ENCODE assay signal across 8 cellular contexts in the genomic region with DNA sequence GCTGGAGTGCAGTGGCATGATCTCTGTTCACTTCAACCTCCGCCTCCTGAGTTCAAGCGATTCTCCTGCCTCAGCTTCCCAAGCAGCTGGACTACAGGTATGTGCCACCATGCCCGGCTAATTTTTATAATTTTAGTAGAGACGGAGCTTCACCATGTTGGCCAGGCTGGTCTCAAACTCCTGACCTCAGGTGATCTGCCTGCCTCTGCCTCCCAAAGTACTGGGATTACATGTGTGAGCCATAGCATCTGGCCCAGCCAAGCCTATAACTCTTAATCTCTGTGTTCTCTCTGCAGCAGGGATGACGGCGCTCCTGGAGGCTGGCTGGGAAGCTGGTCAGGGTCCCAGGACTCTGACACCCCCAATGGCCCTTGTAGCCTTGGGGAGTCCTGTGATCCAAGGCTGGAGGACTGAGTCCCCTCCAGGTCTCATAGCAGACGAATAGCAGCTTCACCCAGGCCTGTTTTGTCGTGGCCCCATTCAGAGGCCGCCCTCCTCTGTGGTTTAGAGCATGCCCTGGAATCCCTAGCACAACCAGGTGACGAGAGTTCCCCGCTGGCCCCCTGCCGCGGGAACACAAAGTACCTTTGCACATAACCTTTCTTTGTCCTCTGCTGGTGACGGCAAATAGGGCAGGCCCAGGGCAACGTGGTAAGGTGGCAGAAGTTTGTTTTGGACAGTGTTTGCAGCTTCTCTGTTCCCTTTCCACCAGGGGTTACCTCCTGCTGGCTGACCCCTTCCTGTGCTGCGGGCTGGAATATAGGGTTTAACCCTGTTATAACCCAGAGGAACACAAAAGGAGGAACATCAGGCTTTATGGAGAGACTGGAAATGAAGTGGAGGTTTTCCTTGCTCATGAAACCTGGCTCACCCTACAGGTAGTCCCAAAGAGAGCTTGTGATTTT. TPM values are rescaled to one million over a fixed set of nuclear protein-coding genes. Genes with fewer than 3 reads are reported as not detected.
DNase-seq lines count a peak whose midpoint lies in the region; ATAC-seq, FAIRE-seq and TF ChIP-seq lines count a peak whose summit lies in the region.

No MANE protein-coding gene starts in this region.

- WGBS in body of pancreas, 2 donors = 24 to 38% methylated on average over 16 of the region's 16 CpGs

- no peaks in the 10 kb centered on the region for H3K36me3 Mint-ChIP-seq in CD8-positive, alpha-beta T cell
- H3K36me3 Mint-ChIP-seq in naive thymus-derived CD4-positive, alpha-beta T cell = no peaks in the 10 kb centered on the region

- H3K27me3 ChIP-seq in CD8-positive, alpha-beta T cell (ENCODE audit: insufficient read depth, low read length) = no peaks in the 10 kb centered on the region
- no peaks in the 10 kb centered on the region for H3K27me3 ChIP-seq in body of pancreas
- H3K27me3 ChIP-seq in naive thymus-derived CD4-positive, alpha-beta T cell (ENCODE audit: control insufficient read depth in 2 of 2, insufficient read depth in 2 of 2, low read length in 2 of 2) = no peaks in the 10 kb centered on the region

- peak; percentile 25 to 82 (median 59) for DNase-seq in CD8-positive, alpha-beta T cell
- peak; percentile 35 to 83 for DNase-seq in NCI-H526 (lab: John Stamatoyannopoulos, UW)
- peak; percentile 92 to 97 (median 96) for DNase-seq in body of pancreas
- DNase-seq in naive thymus-derived CD4-positive, alpha-beta T cell = peak in 7 of 9 donors; percentile 61 to 83 (median 70)
- no peak for DNase-seq in GM13976 (ENCODE audit: low spot score)
- no peak for DNase-seq in GM19239 (ENCODE audit: insufficient read length, low spot score)

- no peaks in the 10 kb centered on the region for H3K9me3 Mint-ChIP-seq in CD8-positive, alpha-beta T cell
- H3K9me3 Mint-ChIP-seq in naive thymus-derived CD4-positive, alpha-beta T cell = no peaks in the 10 kb centered on the region

- H3K4me1 Mint-ChIP-seq in CD8-positive, alpha-beta T cell (ENCODE audit: low read depth) = peaks cover 60% of the 10 kb centered on the region
- H3K4me1 Mint-ChIP-seq in naive thymus-derived CD4-positive, alpha-beta T cell = peaks cover 38 to 72% (median 63%) of the 10 kb centered on the region in 7 donors

- peak; percentile 50 to 86 (median 76) for TF ChIP-seq POLR2A in body of pancreas (IDR thresholded peaks at IDR 0.05)

- TF ChIP-seq CTCF in CD8-positive, alpha-beta T cell (IDR thresholded peaks at IDR 0.05) = peak; percentile 29
- peak in 6 of 7 experiments; percentile 6 to 69 (median 66) for TF ChIP-seq CTCF in body of pancreas (IDR thresholded peaks at IDR 0.05)
- no peak for TF ChIP-seq CTCF in GM13976 (IDR thresholded peaks at IDR 0.05; ENCODE audit: borderline replicate concordance, control extremely low read depth, extremely low read depth, insufficient read depth, missing control alignments)

- H3K9me3 ChIP-seq in CD8-positive, alpha-beta T cell (ENCODE audit: low read length) = no peaks in the 10 kb centered on the region
- no peaks in the 10 kb centered on the region for H3K9me3 ChIP-seq in body of pancreas
- no peaks in the 10 kb centered on the region for H3K9me3 ChIP-seq in naive thymus-derived CD4-positive, alpha-beta T cell (ENCODE audit: control insufficient read depth in 2 of 3, low read length in 3 of 3)

- no peak for FAIRE-seq in GM19239 (lab: Jason Lieb, UNC)

- in situ Hi-C loops in GM13976 (cut with MboI; ENCODE audit: low sequenced_read_pairs, unreplicated experiment) = no loop called here

- H3K27ac Mint-ChIP-seq in CD8-positive, alpha-beta T cell = peak overlapping the region; percentile 93
- H3K27ac Mint-ChIP-seq in naive thymus-derived CD4-positive, alpha-beta T cell = peak overlapping the region; percentile 87 to 99 (median 98)

- H3K36me3 ChIP-seq in CD8-positive, alpha-beta T cell (ENCODE audit: insufficient read depth, low read length) = no peaks in the 10 kb centered on the region
- no peaks in the 10 kb centered on the region for H3K36me3 ChIP-seq in body of pancreas (replicated peaks in 1 of 2; ENCODE audit: insufficient read depth in 1 of 2, low read depth in 2 of 2)
- no peaks in the 10 kb centered on the region for H3K36me3 ChIP-seq in naive thymus-derived CD4-positive, alpha-beta T cell (ENCODE audit: control insufficient read depth in 2 of 3, insufficient read depth in 3 of 3, low read length in 3 of 3)

- peaks cover 74% of the 10 kb centered on the region for H3K4me1 ChIP-seq in CD8-positive, alpha-beta T cell (ENCODE audit: insufficient read depth, low read length)
- peaks cover 95% of the 10 kb centered on the region for H3K4me1 ChIP-seq in body of pancreas
- peaks cover 55 to 66% of the 10 kb centered on the region in 2 donors for H3K4me1 ChIP-seq in naive thymus-derived CD4-positive, alpha-beta T cell (ENCODE audit: control insufficient read depth in 2 of 2, insufficient read depth in 2 of 2, low read length in 2 of 2)

- peak; percentile 54 for ATAC-seq in CD8-positive, alpha-beta T cell
- ATAC-seq in body of pancreas (peak; percentile 80), GM21737 (IDR thresholded peaks at IDR 0.05; ENCODE audit: unreplicated experiment) (no peak), GM18511 (IDR thresholded peaks at IDR 0.05; ENCODE audit: unreplicated experiment) (no peak)
- ATAC-seq in naive thymus-derived CD4-positive, alpha-beta T cell = peak; percentile 64

- H3K4me3 ChIP-seq in CD8-positive, alpha-beta T cell (ENCODE audit: low read depth, low read length) = peak overlapping the region; percentile 24
- no peak overlapping the region for H3K4me3 ChIP-seq in body of pancreas
- H3K4me3 ChIP-seq in naive thymus-derived CD4-positive, alpha-beta T cell (ENCODE audit: low read length) = no peak overlapping the region

- H3K27ac ChIP-seq in CD8-positive, alpha-beta T cell (ENCODE audit: low read depth, low read length) = peak overlapping the region; percentile 83
- peak overlapping the region; percentile 95 to 99 (median 96) for H3K27ac ChIP-seq in body of pancreas
- H3K27ac ChIP-seq in naive thymus-derived CD4-positive, alpha-beta T cell (ENCODE audit: low read depth, low read length) = peak overlapping the region; percentile 75

- CTCF ChIA-PET in CD8-positive, alpha-beta T cell (lab: Charles Lee) = interaction anchor here (1.1 to 2.8 kb wide), 9 partner anchors 10 to 57 kb away, joined by 3 to 17 read pairs (median 10); a partner anchor contains a TSS
- CTCF ChIA-PET in naive thymus-derived CD4-positive, alpha-beta T cell (lab: Charles Lee) = interaction anchor here (0.6 to 2.0 kb wide), 15 partner anchors 10 to 471 kb away, joined by 3 to 10 read pairs (median 4); a partner anchor contains a TSS

- peak overlapping the region; percentile 50 for H3K4me3 Mint-ChIP-seq in CD8-positive, alpha-beta T cell
- H3K4me3 Mint-ChIP-seq in naive thymus-derived CD4-positive, alpha-beta T cell = peak overlapping the region in 9 of 10 donors; percentile 56 to 84 (median 66)

- intact Hi-C loops in CD8-positive, alpha-beta T cell (cut with DNase I, micrococcal nuclease) = loop anchor here in 1 of 2 experiments (1.0 kb wide), 1 partner anchor 22 kb away; no protein-coding TSS in a partner anchor
- intact Hi-C loops in body of pancreas (cut with DNase I) = no loop called here
- intact Hi-C loops in naive thymus-derived CD4-positive, alpha-beta T cell (cut with micrococcal nuclease) = loop anchor here in 1 of 2 donors (1.0 to 2.0 kb wide), 2 partner anchors 42 to 57 kb away; no protein-coding TSS in a partner anchor

- POLR2A ChIA-PET in CD8-positive, alpha-beta T cell (lab: Charles Lee) = interaction anchor here (1.0 to 16.1 kb wide), 7 partner anchors 9 to 57 kb away, joined by 3 to 196 read pairs (median 5); a partner anchor contains a TSS
- POLR2A ChIA-PET in naive thymus-derived CD4-positive, alpha-beta T cell (lab: Charles Lee) = interaction anchor here (0.8 to 34.4 kb wide), 16 partner anchors 9 to 50 kb away, joined by 3 to 828 read pairs (median 8); a partner anchor contains a TSS

- H3K27me3 Mint-ChIP-seq in CD8-positive, alpha-beta T cell (ENCODE audit: low read depth) = no peaks in the 10 kb centered on the region
- H3K27me3 Mint-ChIP-seq in naive thymus-derived CD4-positive, alpha-beta T cell = peaks cover 0 to 2% (median 0%) of the 10 kb centered on the region in 5 donors

RNA-seq across cellular contexts. Expression of a gene that starts 43.0 kb away (rescaled TPM):
- total RNA-seq in CD8-positive, alpha-beta T cell = 100 to 1,000 TPM; 252 to 277 TPM
- 10 to 100 TPM; 36.8 to 46.1 TPM for total RNA-seq in body of pancreas
- total RNA-seq in naive thymus-derived CD4-positive, alpha-beta T cell = 100 to 1,000 TPM in 4 of 5 experiments, 10 to 100 TPM in 1; 51.5 to 261 (median 131) TPM
- 10 to 100 TPM; 27.9 to 33.7 TPM for polyA plus RNA-seq in naive thymus-derived CD4-positive, alpha-beta T cell

Comparison
In these comparisons a context has a peak if more than half of its experiments do, and no peak if none do; other contexts are left out.
1. ATAC-seq: peak in CD8-positive, alpha-beta T cell (single experiment), body of pancreas (single experiment) and naive thymus-derived CD4-positive, alpha-beta T cell (single experiment); none in GM21737 (single experiment) and GM18511 (single experiment).
2. DNase-seq: peak in CD8-positive, alpha-beta T cell (7 of 7), NCI-H526 (2 of 2), body of pancreas (4 of 4) and naive thymus-derived CD4-positive, alpha-beta T cell (7 of 9); none in GM13976 (single experiment) and GM19239 (single experiment).
3. Peak in every context shown above with its lines, with median percentiles within 50 percentile points of each other: H3K27ac ChIP-seq.